26 cellular contexts compared by ENCODE assay signal in genomic region chr6:150435360-150435759, GRCh38.
"Had no signal": no experiment of that assay in that cellular context is flagged by ENCODE, and none has a peak within 500 bp of the region (broad histone marks: within the 10 kb centered on the region; RNA-seq: fewer than 3 reads in every experiment).

No MANE protein-coding gene starts in this region.

- DNase-seq: stimulated activated CD4-positive, alpha-beta T cell treated with anti-CD3 and anti-CD28 coated beads, Interleukin-2, amount 100 ng/mL, for 48 hours; stimulated activated CD4-positive, alpha-beta T cell treated with anti-CD3 and anti-CD28 coated beads, Interleukin-4, amount 100 ng/mL, for 1 hour; stimulated activated CD4-positive, alpha-beta T cell treated with anti-CD3 and anti-CD28 coated beads, Interleukin-4, amount 100 ng/mL, for 24 hours; stimulated activated CD4-positive, alpha-beta T cell treated with anti-CD3 and anti-CD28 coated beads, Interleukin-4, amount 100 ng/mL, for 4 hours; stimulated activated CD8-positive, alpha-beta memory T cell treated with anti-CD3 and anti-CD28 coated beads, Interleukin-4, amount 100 ng/mL, for 48 hours; stimulated activated naive B cell treated with anti-CD40 and anti-IgM and Interleukin-4, amounts not matched to agents 10 μg/mL and 1 μg/mL and 100 μg/mL, for 72 hours; stimulated activated naive CD4-positive, alpha-beta T cell; stimulated activated naive CD4-positive, alpha-beta T cell treated with Interleukin-2 at 50 U/mL for 16 hours; stimulated activated naive CD8-positive, alpha-beta T cell treated with anti-CD3 and anti-CD28 coated beads, Interleukin-15, amount 100 ng/mL, for 72 hours; stimulated activated naive CD8-positive, alpha-beta T cell treated with anti-CD3 and anti-CD28 coated beads, Interleukin-15, Interleukin-2, amounts not matched to agents 100 U/mL and 50 U/mL, for 24 hours; stomach; substantia nigra; testis; thyroid gland; tibial artery; transverse colon; upper lobe of left lung; upper lobe of right lung; uterus had no signal

- H3K36me3 ChIP-seq: stomach, suprapubic skin, thoracic aorta, thyroid gland, tibial artery, tibial nerve, transverse colon, upper lobe of left lung, upper lobe of right lung, uterus, vagina had no signal

- H3K4me1 ChIP-seq: stomach, suprapubic skin, testis, thyroid gland, tibial artery, tibial nerve, transverse colon, upper lobe of left lung, upper lobe of right lung, uterus, vagina had no signal

- ATAC-seq: stimulated activated effector memory CD8-positive, alpha-beta T cell treated with anti-CD3 and anti-CD28 coated beads, Interleukin-12 subunit alpha, Interleukin-12 subunit beta, amount 100 ng/mL, for 72 hours; stimulated activated memory B cell treated with anti-CD40 and anti-IgM and Interleukin-4, amounts not matched to agents 10 μg/mL and 1 μg/mL and 100 μg/mL, for 72 hours; stimulated activated naive B cell treated with anti-CD40 and anti-IgM and Interleukin-4, amounts not matched to agents 10 μg/mL and 1 μg/mL and 100 μg/mL, for 72 hours; stimulated activated naive CD8-positive, alpha-beta T cell treated with anti-CD3 and anti-CD28 coated beads, Interleukin-15, amount 100 ng/mL, for 72 hours; stimulated activated naive CD8-positive, alpha-beta T cell treated with anti-CD3 and anti-CD28 coated beads, Interleukin-15, Interleukin-2, amounts not matched to agents 100 U/mL and 50 U/mL, for 24 hours; upper lobe of right lung had no signal

- H3K4me3 ChIP-seq: stomach, suprapubic skin, testis, thoracic aorta, thyroid gland, tibial artery, tibial nerve, transverse colon, upper lobe of left lung, upper lobe of right lung, uterus, vagina had no signal

- FAIRE-seq: urothelium cell line had no signal

- H3K27ac ChIP-seq: stomach, suprapubic skin, testis, thoracic aorta, thyroid gland, tibial artery, tibial nerve, transverse colon, upper lobe of left lung, upper lobe of right lung, uterus, vagina had no signal

- H3K9me3 ChIP-seq: suprapubic skin, testis, thoracic aorta, thyroid gland, tibial artery, transverse colon, upper lobe of right lung, uterus, vagina had no signal

- H3K27me3 ChIP-seq: stomach, suprapubic skin, testis, thyroid gland, tibial artery, tibial nerve, transverse colon, upper lobe of left lung, upper lobe of right lung, uterus, vagina had no signal
